8 cellular contexts compared by ENCODE assay signal in the genomic region with DNA sequence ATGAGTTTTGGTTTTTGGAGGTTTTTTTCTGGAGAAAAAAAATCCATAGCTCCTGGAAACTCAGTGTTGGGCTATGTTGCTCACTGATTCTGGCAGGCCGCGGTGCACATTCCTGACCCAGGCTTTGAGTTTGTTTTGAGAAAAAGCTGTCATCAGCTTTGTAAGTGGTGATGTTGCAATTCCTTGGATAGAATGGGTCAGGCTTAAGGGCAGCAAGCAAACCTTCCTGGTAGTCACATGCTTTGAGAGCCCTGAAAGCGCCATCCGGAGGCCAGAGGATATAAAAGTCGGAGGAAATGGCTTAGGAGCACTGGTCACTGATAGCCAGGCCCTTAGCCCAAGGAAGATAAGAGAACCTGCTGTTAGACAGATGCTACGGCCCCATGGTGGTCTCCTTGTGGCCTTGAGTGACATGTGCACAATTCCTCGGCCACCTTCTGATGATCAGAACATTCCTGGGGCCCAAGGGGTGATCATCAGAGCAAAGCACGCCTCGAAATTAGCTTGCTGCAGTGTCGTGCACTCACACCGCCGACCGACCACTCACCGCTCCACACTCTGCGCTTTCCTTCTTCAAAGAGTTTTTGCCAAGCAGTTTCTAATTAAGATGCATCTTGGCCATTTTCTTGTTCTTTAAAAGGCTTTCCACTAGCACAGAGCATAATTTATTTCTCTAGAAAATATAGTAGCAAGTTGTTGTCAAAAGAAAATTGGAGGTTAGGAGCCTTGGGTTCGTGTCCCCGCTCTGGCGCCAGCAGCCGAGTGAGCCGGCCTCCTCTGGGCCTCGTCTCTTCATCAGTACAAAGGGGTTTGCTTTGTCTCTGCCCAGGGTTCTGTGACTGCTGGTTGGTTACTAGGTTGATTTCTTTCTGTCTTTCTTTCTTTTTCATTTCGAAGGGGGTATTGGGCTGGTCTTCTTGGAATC.
A peak's percentile ranks its signal among the peaks of the same experiment; 100 is the strongest.
DNase-seq lines count a peak whose midpoint lies in the region; ATAC-seq, FAIRE-seq and TF ChIP-seq lines count a peak whose summit lies in the region.

No MANE protein-coding gene starts in this region.

- no peaks in the 10 kb centered on the region for H3K36me3 ChIP-seq in lung (ENCODE audit: control insufficient read depth in 2 of 2, insufficient read depth in 2 of 2, low read length in 2 of 2)

- H3K27me3 ChIP-seq in lung (ENCODE audit: control insufficient read depth, insufficient read depth) = no peaks in the 10 kb centered on the region

- peak; percentile 43 for TF ChIP-seq CTCF in AG09319 (IDR thresholded peaks at IDR 0.05; ENCODE audit: low read depth, low read length)
- no peak for TF ChIP-seq CTCF in coronary artery (IDR thresholded peaks at IDR 0.05)
- no peak for TF ChIP-seq CTCF in lung (IDR thresholded peaks at IDR 0.05; ENCODE audit: control extremely low read depth, extremely low read depth)

- H3K4me1 ChIP-seq in lung (ENCODE audit: control insufficient read depth in 2 of 2, insufficient read depth in 2 of 2, low read length in 2 of 2) = peaks cover 4 to 11% of the 10 kb centered on the region in 2 donors

- DNase-seq in AG09319 (ENCODE audit: extremely low read depth, low read depth) (peak; percentile 96), HTR-8/SVneo (ENCODE audit: insufficient read length, low spot score) (peak; percentile 77), coronary artery (ENCODE audit: low spot score) (peak; percentile 90), lung (ENCODE audit: low spot score) (peak; percentile 83), urothelium cell line (ENCODE audit: low spot score) (peak; percentile 38), NCI-H524 treated with DMSO at 0.1 percent for 48 hours (lab: John Stamatoyannopoulos, UW) (no peak), NCI-H2081 (lab: John Stamatoyannopoulos, UW) (no peak), NCI-H128 (lab: John Stamatoyannopoulos, UW; ENCODE audit: unreplicated experiment) (no peak)

- H3K27ac ChIP-seq in coronary artery (peak overlapping the region; percentile 53 to 84), lung (ENCODE audit: low read depth in 1 of 2, low read length in 1 of 2) (peak overlapping the region; percentile 67 to 80)

- H3K4me3 ChIP-seq in coronary artery = peak overlapping the region; percentile 1
- no peak overlapping the region for H3K4me3 ChIP-seq in lung

- FAIRE-seq in HTR-8/SVneo (lab: Jason Lieb, UNC) (peak; percentile 69), urothelium cell line (lab: Jason Lieb, UNC) (no peak)

- peak; percentile 86 for ATAC-seq in lung (ENCODE audit: insufficient read depth, low FRiP score)

- 75% methylated on average over 22 of the region's 22 CpGs for WGBS in lung, 2 donors

- H3K9me3 ChIP-seq in lung (ENCODE audit: control insufficient read depth in 2 of 2, insufficient read depth in 1 of 2, low read length in 1 of 2) = no peaks in the 10 kb centered on the region

Comparison
In these comparisons a context has a peak if more than half of its experiments do, and no peak if none do; other contexts are left out.
1. DNase-seq: peak in AG09319 (single experiment), HTR-8/SVneo (single experiment), coronary artery (single experiment), lung (single experiment) and urothelium cell line (single experiment); none in NCI-H524 treated with DMSO at 0.1 percent for 48 hours (single experiment), NCI-H2081 (0 of 2) and NCI-H128 (single experiment).